19 cellular contexts compared by ENCODE assay signal in genomic region chr9:113651896-113652295, GRCh38.
A peak's percentile ranks its signal among the peaks of the same experiment; 100 is the strongest.
DNase-seq lines count a peak whose midpoint lies in the region; ATAC-seq and TF ChIP-seq lines count a peak whose summit lies in the region.
"Had no signal": no experiment of that assay in that cellular context is flagged by ENCODE, and none has a peak within 500 bp of the region (broad histone marks: within the 10 kb centered on the region; RNA-seq: fewer than 3 reads in every experiment).

No MANE protein-coding gene starts in this region.

- POLR2A ChIA-PET in activated CD8-positive, alpha-beta T cell treated with anti-CD3 and anti-CD28 coated beads for 36 hours (lab: Charles Lee): no interaction called here
- POLR2A ChIA-PET in activated CD8-positive, alpha-beta T cell treated with anti-CD3 and anti-CD28 coated beads, Interleukin-2, amount 10 ng/mL, durations not matched to agents 7 days and 5 days (lab: Charles Lee): no interaction called here

- WGBS in endodermal cell (ENCODE audit: insufficient coverage in 1 of 2, insufficient read length in 1 of 2), 2 experiments: 87% methylated on average over 3 of the region's 3 CpGs; no CpG with 5 or more reads in 1 of the 2 experiments

- CTCF ChIA-PET in activated CD8-positive, alpha-beta T cell treated with anti-CD3 and anti-CD28 coated beads for 36 hours (lab: Charles Lee): interaction anchor here (7.8 to 10.9 kb wide), 2 partner anchors 57 to 204 kb away, joined by 193 to 621 read pairs; no protein-coding TSS in a partner anchor
- CTCF ChIA-PET in activated CD8-positive, alpha-beta T cell treated with anti-CD3 and anti-CD28 coated beads, Interleukin-2, amount 10 ng/mL, durations not matched to agents 7 days and 5 days (lab: Charles Lee): interaction anchor here (1.0 kb wide), 2 partner anchors 60 to 108 kb away, joined by 3 to 4 read pairs; no protein-coding TSS in a partner anchor

- H3K36me3 ChIP-seq in endodermal cell (ENCODE audit: control insufficient read depth, insufficient read depth, low read length): no peaks in the 10 kb centered on the region
- H3K36me3 ChIP-seq in neural progenitor cell: no peaks in the 10 kb centered on the region
- H3K36me3 ChIP-seq in upper lobe of right lung: no peaks in the 10 kb centered on the region

- H3F3A ChIP-seq in neural progenitor cell (ENCODE audit: low read depth): no peaks in the 10 kb centered on the region

- no peaks in the 10 kb centered on the region for H3K9me3 Mint-ChIP-seq in activated CD8-positive, alpha-beta T cell treated with anti-CD3 and anti-CD28 coated beads for 36 hours
- H3K9me3 Mint-ChIP-seq in activated CD8-positive, alpha-beta T cell treated with anti-CD3 and anti-CD28 coated beads, Interleukin-2, amount 10 ng/mL, durations not matched to agents 7 days and 5 days (ENCODE audit: insufficient read depth): no peaks in the 10 kb centered on the region
- H3K9me3 Mint-ChIP-seq in endodermal cell (peaks cover 2% of the 10 kb centered on the region), neural progenitor cell (no peaks in the 10 kb centered on the region), chondrocyte (ENCODE audit: low read depth) (no peaks in the 10 kb centered on the region)

- no peak for ATAC-seq in activated CD8-positive, alpha-beta T cell treated with anti-CD3 and anti-CD28 coated beads for 36 hours
- ATAC-seq in activated CD8-positive, alpha-beta T cell treated with anti-CD3 and anti-CD28 coated beads, Interleukin-2, amount 10 ng/mL, durations not matched to agents 7 days and 5 days: no peak
- ATAC-seq in upper lobe of right lung (no peak), HG02970 (IDR thresholded peaks at IDR 0.05; ENCODE audit: low FRiP score, unreplicated experiment) (no peak)
- ATAC-seq: HCT116, PC-3 had no signal

- H3K27me3 ChIP-seq in endodermal cell (ENCODE audit: control insufficient read depth, insufficient read depth, low read length, poor library complexity, severe bottlenecking) (peaks cover 29% of the 10 kb centered on the region), neural progenitor cell (no peaks in the 10 kb centered on the region), upper lobe of right lung (no peaks in the 10 kb centered on the region)

- DNase-seq in activated CD8-positive, alpha-beta T cell treated with anti-CD3 and anti-CD28 coated beads for 36 hours: no peak
- no peak for DNase-seq in activated CD8-positive, alpha-beta T cell treated with anti-CD3 and anti-CD28 coated beads, Interleukin-2, amount 10 ng/mL, durations not matched to agents 7 days and 5 days
- peak; percentile 30 for DNase-seq in endodermal cell
- no peak for DNase-seq in neural progenitor cell (ENCODE audit: low spot score)
- DNase-seq in upper lobe of right lung: peak; percentile 23
- DNase-seq in inferior parietal cortex (ENCODE audit: extremely low spot score): no peak
- DNase-seq in chondrocyte (ENCODE audit: low spot score): no peak
- DNase-seq: DMS79 treated with DMSO at 0.1 percent for 48 hours, GOT3, Karpas-422, NCI-H1436, NCI-H1930, NCI-H345, NCI-H526 had no signal

- H3K4me3 Mint-ChIP-seq in activated CD8-positive, alpha-beta T cell treated with anti-CD3 and anti-CD28 coated beads for 36 hours: no peak overlapping the region
- H3K4me3 Mint-ChIP-seq in activated CD8-positive, alpha-beta T cell treated with anti-CD3 and anti-CD28 coated beads, Interleukin-2, amount 10 ng/mL, durations not matched to agents 7 days and 5 days: no peak overlapping the region
- H3K4me3 Mint-ChIP-seq in endodermal cell (no peak overlapping the region), neural progenitor cell (no peak overlapping the region), chondrocyte (ENCODE audit: unreplicated experiment) (no peak overlapping the region)
- H3K4me3 Mint-ChIP-seq: B cell had no signal

- H4K20me1 ChIP-seq in neural progenitor cell (ENCODE audit: low read depth): no peaks in the 10 kb centered on the region

- H3K9me3 ChIP-seq in endodermal cell (ENCODE audit: control insufficient read depth, low read length) (no peaks in the 10 kb centered on the region), neural progenitor cell (ENCODE audit: low read depth) (no peaks in the 10 kb centered on the region), upper lobe of right lung (no peaks in the 10 kb centered on the region)

- no peak overlapping the region for H3K4me2 ChIP-seq in neural progenitor cell

- H3K4me3 ChIP-seq in endodermal cell (ENCODE audit: low read length) (no peak overlapping the region), neural progenitor cell (no peak overlapping the region), upper lobe of right lung (no peak overlapping the region)

- H3K9ac ChIP-seq in endodermal cell (ENCODE audit: extremely low read depth, low read length, poor library complexity, severe bottlenecking) (no peak overlapping the region), neural progenitor cell (no peak overlapping the region)

- H2AFZ ChIP-seq in neural progenitor cell (replicated peaks): no peak overlapping the region

- H3K27ac Mint-ChIP-seq in activated CD8-positive, alpha-beta T cell treated with anti-CD3 and anti-CD28 coated beads for 36 hours: peak overlapping the region; percentile 19
- no peak overlapping the region for H3K27ac Mint-ChIP-seq in activated CD8-positive, alpha-beta T cell treated with anti-CD3 and anti-CD28 coated beads, Interleukin-2, amount 10 ng/mL, durations not matched to agents 7 days and 5 days
- H3K27ac Mint-ChIP-seq in endodermal cell (no peak overlapping the region), neural progenitor cell (peak overlapping the region; percentile 55), chondrocyte (ENCODE audit: unreplicated experiment) (no peak overlapping the region)
- H3K27ac Mint-ChIP-seq: B cell had no signal

- no peaks in the 10 kb centered on the region for H3K36me3 Mint-ChIP-seq in activated CD8-positive, alpha-beta T cell treated with anti-CD3 and anti-CD28 coated beads for 36 hours (ENCODE audit: low read depth)
- H3K36me3 Mint-ChIP-seq in activated CD8-positive, alpha-beta T cell treated with anti-CD3 and anti-CD28 coated beads, Interleukin-2, amount 10 ng/mL, durations not matched to agents 7 days and 5 days (ENCODE audit: low read depth): no peaks in the 10 kb centered on the region
- H3K36me3 Mint-ChIP-seq in endodermal cell (ENCODE audit: low read depth): no peaks in the 10 kb centered on the region
- no peaks in the 10 kb centered on the region for H3K36me3 Mint-ChIP-seq in neural progenitor cell
- H3K36me3 Mint-ChIP-seq in chondrocyte (ENCODE audit: low read depth): no peaks in the 10 kb centered on the region

- H3K79me2 ChIP-seq in neural progenitor cell (ENCODE audit: low read depth): no peaks in the 10 kb centered on the region

- H3K4me1 ChIP-seq in endodermal cell (ENCODE audit: control insufficient read depth, insufficient read depth, low read length) (peaks cover 3% of the 10 kb centered on the region), neural progenitor cell (peaks cover 21% of the 10 kb centered on the region), upper lobe of right lung (peaks cover 16% of the 10 kb centered on the region)

- peaks cover 8% of the 10 kb centered on the region for H3K4me1 Mint-ChIP-seq in activated CD8-positive, alpha-beta T cell treated with anti-CD3 and anti-CD28 coated beads for 36 hours (ENCODE audit: low read depth)
- peaks cover 2% of the 10 kb centered on the region for H3K4me1 Mint-ChIP-seq in activated CD8-positive, alpha-beta T cell treated with anti-CD3 and anti-CD28 coated beads, Interleukin-2, amount 10 ng/mL, durations not matched to agents 7 days and 5 days (ENCODE audit: low read depth)
- H3K4me1 Mint-ChIP-seq in endodermal cell: peaks cover 19% of the 10 kb centered on the region
- peaks cover 48% of the 10 kb centered on the region for H3K4me1 Mint-ChIP-seq in neural progenitor cell
- peaks cover 40% of the 10 kb centered on the region for H3K4me1 Mint-ChIP-seq in chondrocyte (ENCODE audit: low read depth)
- H3K4me1 Mint-ChIP-seq: B cell had no signal

- H3K27me3 Mint-ChIP-seq in activated CD8-positive, alpha-beta T cell treated with anti-CD3 and anti-CD28 coated beads for 36 hours: no peaks in the 10 kb centered on the region
- peaks cover 3% of the 10 kb centered on the region for H3K27me3 Mint-ChIP-seq in activated CD8-positive, alpha-beta T cell treated with anti-CD3 and anti-CD28 coated beads, Interleukin-2, amount 10 ng/mL, durations not matched to agents 7 days and 5 days (ENCODE audit: low read depth)
- H3K27me3 Mint-ChIP-seq in endodermal cell (ENCODE audit: insufficient read depth) (peaks cover 5% of the 10 kb centered on the region), neural progenitor cell (ENCODE audit: insufficient read depth, low read depth) (peaks cover 10% of the 10 kb centered on the region), chondrocyte (ENCODE audit: low read depth) (no peaks in the 10 kb centered on the region)

- H3K27ac ChIP-seq in endodermal cell (ENCODE audit: low read depth, low read length) (no peak overlapping the region), neural progenitor cell (no peak overlapping the region), upper lobe of right lung (no peak overlapping the region)
- H3K27ac ChIP-seq: RWPE1 had no signal

- no peak for TF ChIP-seq CTCF in activated CD8-positive, alpha-beta T cell treated with anti-CD3 and anti-CD28 coated beads for 36 hours (IDR thresholded peaks at IDR 0.05)
- no peak for TF ChIP-seq CTCF in endodermal cell (conservative IDR thresholded peaks at IDR 0.05)
- no peak for TF ChIP-seq CTCF in neural progenitor cell (IDR thresholded peaks at IDR 0.05)
- TF ChIP-seq CTCF in upper lobe of right lung (IDR thresholded peaks at IDR 0.05): no peak
- TF ChIP-seq CTCF in chondrocyte (IDR thresholded peaks at IDR 0.05): no peak

- intact Hi-C loops in activated CD8-positive, alpha-beta T cell treated with anti-CD3 and anti-CD28 coated beads for 36 hours (cut with micrococcal nuclease): no loop called here
- intact Hi-C loops in upper lobe of right lung (cut with DNase I): no loop called here

Comparison
In these comparisons a context has a peak if more than half of its experiments do, and no peak if none do; other contexts are left out.
1. H3K27ac Mint-ChIP-seq: peak in activated CD8-positive, alpha-beta T cell treated with anti-CD3 and anti-CD28 coated beads for 36 hours (single experiment) and neural progenitor cell (single experiment); none in activated CD8-positive, alpha-beta T cell treated with anti-CD3 and anti-CD28 coated beads, Interleukin-2, amount 10 ng/mL, durations not matched to agents 7 days and 5 days (single experiment), endodermal cell (single experiment) and chondrocyte (single experiment).
2. DNase-seq: peak in endodermal cell (single experiment) and upper lobe of right lung (single experiment); none in activated CD8-positive, alpha-beta T cell treated with anti-CD3 and anti-CD28 coated beads for 36 hours (single experiment), activated CD8-positive, alpha-beta T cell treated with anti-CD3 and anti-CD28 coated beads, Interleukin-2, amount 10 ng/mL, durations not matched to agents 7 days and 5 days (single experiment), neural progenitor cell (single experiment), inferior parietal cortex (single experiment) and chondrocyte (single experiment).